Comparison of ENCODE assay signal across 7 cellular contexts in genomic region chr7:42930889-42931288, GRCh38. TPM values are rescaled to one million over a fixed set of nuclear protein-coding genes. Genes with fewer than 3 reads are reported as not detected.
DNase-seq lines count a peak whose midpoint lies in the region; ATAC-seq lines count a peak whose summit lies in the region.

No MANE protein-coding gene starts in this region.

- no peaks in the 10 kb centered on the region for H3K9me3 ChIP-seq in iPS-18a (ENCODE audit: control insufficient read depth, low read depth, low read length)

- H3K9ac ChIP-seq in iPS-18a (ENCODE audit: low read length) = peak overlapping the region; percentile 94

- peak overlapping the region; percentile 99 for H3K4me3 Mint-ChIP-seq in activated T-helper 17 cell treated with anti-CD3 and anti-CD28 coated beads, Interleukin-2, amount 50 U/mL, for 72 hours

- peak overlapping the region; percentile 97 for H3K4me3 ChIP-seq in iPS-18a (ENCODE audit: low read length)

- ATAC-seq in activated T-helper 17 cell treated with anti-CD3 and anti-CD28 coated beads, Interleukin-2, amount 50 U/mL, for 72 hours (replicated peaks) = no peak
- peak; percentile 19 for ATAC-seq in stimulated activated naive CD8-positive, alpha-beta T cell treated with anti-CD3 and anti-CD28 coated beads, Interleukin-15, Interleukin-2, amounts not matched to agents 100 U/mL and 50 U/mL, for 24 hours
- no peak for ATAC-seq in HG02571 (IDR thresholded peaks at IDR 0.05; ENCODE audit: unreplicated experiment)

- peaks cover 25% of the 10 kb centered on the region for H3K36me3 ChIP-seq in iPS-18a (ENCODE audit: control insufficient read depth, low read depth, low read length)

- H3K4me1 ChIP-seq in iPS-18a (ENCODE audit: control insufficient read depth, low read depth, low read length) = peaks cover 5% of the 10 kb centered on the region

- DNase-seq in HT-29 (ENCODE audit: low spot score) (peak; percentile 19), NCI-H1436 treated with DMSO at 0.1 percent for 48 hours (lab: John Stamatoyannopoulos, UW) (no peak)
- no peak for DNase-seq in stimulated activated naive CD8-positive, alpha-beta T cell treated with anti-CD3 and anti-CD28 coated beads, Interleukin-15, Interleukin-2, amounts not matched to agents 100 U/mL and 50 U/mL, for 24 hours
- no peak for DNase-seq in activated CD4-positive, CD25-positive, alpha-beta regulatory T cell (lab: John Stamatoyannopoulos, UW)

- peaks cover 29% of the 10 kb centered on the region for H3K4me1 Mint-ChIP-seq in activated T-helper 17 cell treated with anti-CD3 and anti-CD28 coated beads, Interleukin-2, amount 50 U/mL, for 72 hours

- H3K36me3 Mint-ChIP-seq in activated T-helper 17 cell treated with anti-CD3 and anti-CD28 coated beads, Interleukin-2, amount 50 U/mL, for 72 hours (ENCODE audit: low read depth) = peaks cover 85% of the 10 kb centered on the region

- H3K9me3 Mint-ChIP-seq in activated T-helper 17 cell treated with anti-CD3 and anti-CD28 coated beads, Interleukin-2, amount 50 U/mL, for 72 hours = no peaks in the 10 kb centered on the region

- H3K27me3 Mint-ChIP-seq in activated T-helper 17 cell treated with anti-CD3 and anti-CD28 coated beads, Interleukin-2, amount 50 U/mL, for 72 hours = no peaks in the 10 kb centered on the region

- no peak overlapping the region for H3K27ac ChIP-seq in iPS-18a (ENCODE audit: low read length)

- H3K27ac Mint-ChIP-seq in activated T-helper 17 cell treated with anti-CD3 and anti-CD28 coated beads, Interleukin-2, amount 50 U/mL, for 72 hours = peak overlapping the region; percentile 97

- H3K27me3 ChIP-seq in iPS-18a (ENCODE audit: control insufficient read depth, insufficient read depth, low read length) = no peaks in the 10 kb centered on the region

RNA-seq across cellular contexts. Expression of gene PSMA2, which starts 1.1 kb away (rescaled TPM):
- total RNA-seq in HT-29 (2014; rRNA removed; shearing (Covaris generic)) = 54.8 and 63.4 TPM in 2 replicates
- 100 to 1,000 TPM; 124 to 179 TPM for total RNA-seq in activated T-helper 17 cell treated with anti-CD3 and anti-CD28 coated beads, Interleukin-2, amount 50 U/mL, for 72 hours

RNA-seq across cellular contexts. Expression of gene MRPL32, which starts 1.3 kb away (rescaled TPM):
- total RNA-seq in HT-29 (2014; rRNA removed; shearing (Covaris generic)) = 65.4 and 67.1 TPM in 2 replicates
- 10 to 100 TPM; 40.5 to 68.7 TPM for total RNA-seq in activated T-helper 17 cell treated with anti-CD3 and anti-CD28 coated beads, Interleukin-2, amount 50 U/mL, for 72 hours

RNA-seq across cellular contexts. Expression of gene C7orf25, which starts 19.0 kb away (rescaled TPM):
- total RNA-seq in HT-29 (2014; rRNA removed; shearing (Covaris generic)) = 3.4 and 4.2 TPM in 2 replicates
- total RNA-seq in activated T-helper 17 cell treated with anti-CD3 and anti-CD28 coated beads, Interleukin-2, amount 50 U/mL, for 72 hours = 1 to 10 TPM; 2.4 to 3.9 TPM
